In genomic region chr10:62506371-62506770, GRCh38 we compare ENCODE assay signal across 32 cellular contexts.
DNase-seq lines count a peak whose midpoint lies in the region; ATAC-seq and TF ChIP-seq lines count a peak whose summit lies in the region.
"Had no signal": no experiment of that assay in that cellular context is flagged by ENCODE, and none has a peak within 500 bp of the region (broad histone marks: within the 10 kb centered on the region; RNA-seq: fewer than 3 reads in every experiment).

No MANE protein-coding gene starts in this region.

- H3K27me3 ChIP-seq in HUES48 (ENCODE audit: control insufficient read depth, insufficient read depth, low read length): no peaks in the 10 kb centered on the region
- H3K27me3 ChIP-seq in SJCRH30: no peaks in the 10 kb centered on the region
- H3K27me3 ChIP-seq: right lobe of liver had no signal

- no peaks in the 10 kb centered on the region for H3K36me3 ChIP-seq in HUES48 (ENCODE audit: control insufficient read depth, insufficient read depth, low read length)
- no peaks in the 10 kb centered on the region for H3K36me3 ChIP-seq in SJCRH30
- H3K36me3 ChIP-seq: heart right ventricle, right lobe of liver had no signal

- CTCF ChIA-PET in WTC11 (lab: Charles Lee): no interaction called here

- peak; percentile 63 to 77 for DNase-seq in NOMO-1 (lab: John Stamatoyannopoulos, UW; ENCODE audit: unreplicated experiment in 2 of 2)
- DNase-seq in WTC11 (ENCODE audit: low spot score): no peak
- DNase-seq in naive B cell: peak; percentile 30
- DNase-seq in hypothalamus (lab: John Stamatoyannopoulos, UW): no peak
- DNase-seq in progenitor cell of endocrine pancreas (ENCODE audit: low spot score, unreplicated experiment): no peak
- DNase-seq in activated T-helper 1 cell treated with anti-CD3 and anti-CD28 coated beads, Interleukin-12 subunit alpha, Interleukin-12 subunit beta, Interleukin-2, Interleukin-4 antibody, amounts not matched to agents 30 ng/mL and 10 ng/mL and 1 ng/mL, durations not matched to agents 14 hours and 24 hours and 36 hours (ENCODE audit: low spot score): no peak
- no peak for DNase-seq in SJCRH30
- DNase-seq: activated CD4-positive, alpha-beta T cell treated with anti-CD3 and anti-CD28 coated beads for 1 hour; activated CD8-positive, alpha-beta T cell treated with anti-CD3 and anti-CD28 coated beads for 36 hours; activated effector memory CD4-positive, alpha-beta T cell treated with anti-CD3 and anti-CD28 coated beads, Interleukin-2, amount 50 U/mL, for 16 hours; activated naive CD8-positive, alpha-beta T cell treated with anti-CD3 and anti-CD28 coated beads, Interleukin-2, amount 10 ng/mL, durations not matched to agents 7 days and 5 days; activated T-cell treated with anti-CD3 and anti-CD28 coated beads for 4 hours; C1 segment of cervical spinal cord; caudate nucleus; cortex of kidney; DND-41; foreskin fibroblast; heart right ventricle; left colon; mammary epithelial cell; NCI-H1417; NCI-H2081; NCI-H446; NCI-H774; posterior cingulate gyrus; right lobe of liver; SHP77; stimulated activated CD4-positive, alpha-beta T cell treated with anti-CD3 and anti-CD28 coated beads, Interleukin-4, amount 100 ng/mL, for 1 hour; T-cell had no signal

- H3K4me3 ChIP-seq in HUES48 (ENCODE audit: low read depth, low read length): no peak overlapping the region
- H3K4me3 ChIP-seq in SJCRH30: no peak overlapping the region
- H3K4me3 ChIP-seq: heart right ventricle, right lobe of liver had no signal

- TF ChIP-seq CTCF in WTC11 (IDR thresholded peaks at IDR 0.05) (no peak), progenitor cell of endocrine pancreas (IDR thresholded peaks at IDR 0.05; ENCODE audit: unreplicated experiment) (no peak)

- ATAC-seq in WTC11: peak; percentile 46; the same call in 1 of the 2 replicates
- peak; percentile 90 to 98 for ATAC-seq in naive B cell (ENCODE audit: low read depth in 2 of 2)
- ATAC-seq: activated CD8-positive, alpha-beta T cell treated with anti-CD3 and anti-CD28 coated beads for 36 hours; esophagus mucosa; HCT116; heart right ventricle; left colon; right lobe of liver; T-cell had no signal

- POLR2A ChIA-PET in WTC11 (lab: Charles Lee): no interaction called here

- H3K27ac ChIP-seq in HUES48 (ENCODE audit: low read depth, low read length) (peak overlapping the region; percentile 36), SJCRH30 (no peak overlapping the region)
- H3K27ac ChIP-seq: heart right ventricle, right lobe of liver had no signal

- H3K4me1 Mint-ChIP-seq in WTC11: peaks cover 47% of the 10 kb centered on the region
- peaks cover 15 to 18% (median 17%) of the 10 kb centered on the region in 3 donors for H3K4me1 Mint-ChIP-seq in naive B cell
- peaks cover 8% of the 10 kb centered on the region for H3K4me1 Mint-ChIP-seq in progenitor cell of endocrine pancreas (ENCODE audit: low read depth)
- no peaks in the 10 kb centered on the region for H3K4me1 Mint-ChIP-seq in activated T-helper 1 cell treated with anti-CD3 and anti-CD28 coated beads, Interleukin-12 subunit alpha, Interleukin-12 subunit beta, Interleukin-2, Interleukin-4 antibody, amounts not matched to agents 30 ng/mL and 10 ng/mL and 1 ng/mL, durations not matched to agents 14 hours and 24 hours and 36 hours (ENCODE audit: low read depth)
- H3K4me1 Mint-ChIP-seq: T-cell had no signal

- H3K27ac Mint-ChIP-seq in WTC11 (no peak overlapping the region), naive B cell (peak overlapping the region in 5 of 6 donors; percentile 2 to 80 (median 18)), progenitor cell of endocrine pancreas (no peak overlapping the region)
- no peak overlapping the region for H3K27ac Mint-ChIP-seq in activated T-helper 1 cell treated with anti-CD3 and anti-CD28 coated beads, Interleukin-12 subunit alpha, Interleukin-12 subunit beta, Interleukin-2, Interleukin-4 antibody, amounts not matched to agents 30 ng/mL and 10 ng/mL and 1 ng/mL, durations not matched to agents 14 hours and 24 hours and 36 hours
- H3K27ac Mint-ChIP-seq: activated CD8-positive, alpha-beta T cell treated with anti-CD3 and anti-CD28 coated beads for 36 hours; activated naive CD8-positive, alpha-beta T cell treated with anti-CD3 and anti-CD28 coated beads, Interleukin-2, amount 10 ng/mL, durations not matched to agents 7 days and 5 days; T-cell had no signal

- H3K4me1 ChIP-seq in HUES48 (ENCODE audit: control insufficient read depth, insufficient read depth, low read length) (peaks cover 47% of the 10 kb centered on the region), SJCRH30 (no peaks in the 10 kb centered on the region)
- H3K4me1 ChIP-seq: right lobe of liver had no signal

- H3K9me3 Mint-ChIP-seq in WTC11 (no peaks in the 10 kb centered on the region), naive B cell (peaks cover 0 to 4% (median 0%) of the 10 kb centered on the region in 7 donors), progenitor cell of endocrine pancreas (ENCODE audit: low read depth) (no peaks in the 10 kb centered on the region)
- H3K9me3 Mint-ChIP-seq in activated T-helper 1 cell treated with anti-CD3 and anti-CD28 coated beads, Interleukin-12 subunit alpha, Interleukin-12 subunit beta, Interleukin-2, Interleukin-4 antibody, amounts not matched to agents 30 ng/mL and 10 ng/mL and 1 ng/mL, durations not matched to agents 14 hours and 24 hours and 36 hours: no peaks in the 10 kb centered on the region
- H3K9me3 Mint-ChIP-seq: activated CD8-positive, alpha-beta T cell treated with anti-CD3 and anti-CD28 coated beads for 36 hours; T-cell had no signal

- no peaks in the 10 kb centered on the region for H3K36me3 Mint-ChIP-seq in WTC11
- H3K36me3 Mint-ChIP-seq in naive B cell: no peaks in the 10 kb centered on the region
- H3K36me3 Mint-ChIP-seq in progenitor cell of endocrine pancreas (ENCODE audit: insufficient read depth): no peaks in the 10 kb centered on the region
- no peaks in the 10 kb centered on the region for H3K36me3 Mint-ChIP-seq in activated T-helper 1 cell treated with anti-CD3 and anti-CD28 coated beads, Interleukin-12 subunit alpha, Interleukin-12 subunit beta, Interleukin-2, Interleukin-4 antibody, amounts not matched to agents 30 ng/mL and 10 ng/mL and 1 ng/mL, durations not matched to agents 14 hours and 24 hours and 36 hours (ENCODE audit: low read depth)

- H3K9me3 ChIP-seq in HUES48 (ENCODE audit: control insufficient read depth, insufficient read depth, low read length): no peaks in the 10 kb centered on the region
- no peaks in the 10 kb centered on the region for H3K9me3 ChIP-seq in SJCRH30 (replicated peaks)
- H3K9me3 ChIP-seq: heart right ventricle, right lobe of liver had no signal

- H3K27me3 Mint-ChIP-seq in WTC11 (ENCODE audit: low read depth) (peaks cover 27% of the 10 kb centered on the region), naive B cell (peaks cover 0 to 4% (median 0%) of the 10 kb centered on the region in 3 donors), progenitor cell of endocrine pancreas (no peaks in the 10 kb centered on the region)
- H3K27me3 Mint-ChIP-seq in activated T-helper 1 cell treated with anti-CD3 and anti-CD28 coated beads, Interleukin-12 subunit alpha, Interleukin-12 subunit beta, Interleukin-2, Interleukin-4 antibody, amounts not matched to agents 30 ng/mL and 10 ng/mL and 1 ng/mL, durations not matched to agents 14 hours and 24 hours and 36 hours (ENCODE audit: insufficient read depth): peaks cover 5% of the 10 kb centered on the region
- H3K27me3 Mint-ChIP-seq: activated CD8-positive, alpha-beta T cell treated with anti-CD3 and anti-CD28 coated beads for 36 hours; activated naive CD8-positive, alpha-beta T cell treated with anti-CD3 and anti-CD28 coated beads, Interleukin-2, amount 10 ng/mL, durations not matched to agents 7 days and 5 days; T-cell had no signal

- H3K4me3 Mint-ChIP-seq in WTC11 (no peak overlapping the region), naive B cell (peak overlapping the region in 2 of 8 donors; percentile 22 to 65), progenitor cell of endocrine pancreas (ENCODE audit: low read depth) (no peak overlapping the region)
- no peak overlapping the region for H3K4me3 Mint-ChIP-seq in activated T-helper 1 cell treated with anti-CD3 and anti-CD28 coated beads, Interleukin-12 subunit alpha, Interleukin-12 subunit beta, Interleukin-2, Interleukin-4 antibody, amounts not matched to agents 30 ng/mL and 10 ng/mL and 1 ng/mL, durations not matched to agents 14 hours and 24 hours and 36 hours
- H3K4me3 Mint-ChIP-seq: activated CD8-positive, alpha-beta T cell treated with anti-CD3 and anti-CD28 coated beads for 36 hours; activated naive CD8-positive, alpha-beta T cell treated with anti-CD3 and anti-CD28 coated beads, Interleukin-2, amount 10 ng/mL, durations not matched to agents 7 days and 5 days; T-cell had no signal

- intact Hi-C loops in activated T-helper 1 cell treated with anti-CD3 and anti-CD28 coated beads, Interleukin-12 subunit alpha, Interleukin-12 subunit beta, Interleukin-2, Interleukin-4 antibody, amounts not matched to agents 30 ng/mL and 10 ng/mL and 1 ng/mL, durations not matched to agents 14 hours and 24 hours and 36 hours (cut with micrococcal nuclease): no loop called here

- H3K9ac ChIP-seq in HUES48 (ENCODE audit: low read depth, low read length): no peak overlapping the region

TF ChIP-seq in WTC11, 78 proteins besides CTCF, POLR2A, EP300 and RAD21 (continues in another document):
- TF ChIP-seq ATF1 (CRISPR knock-in tag; IDR thresholded peaks at IDR 0.05): no peak
- no peak for TF ChIP-seq ZNF671 (CRISPR knock-in tag; IDR thresholded peaks at IDR 0.05)
- TF ChIP-seq NR2C2 (CRISPR knock-in tag; IDR thresholded peaks at IDR 0.05): no peak
- no peak for TF ChIP-seq ZNF512 (CRISPR knock-in tag; IDR thresholded peaks at IDR 0.05; ENCODE audit: borderline replicate concordance)

Comparison
In these comparisons a context has a peak if more than half of its experiments do, and no peak if none do; other contexts are left out.
1. DNase-seq: peak in NOMO-1 (2 of 2) and naive B cell (single experiment); none in WTC11 (single experiment), hypothalamus (0 of 51), progenitor cell of endocrine pancreas (single experiment), activated T-helper 1 cell treated with anti-CD3 and anti-CD28 coated beads, Interleukin-12 subunit alpha, Interleukin-12 subunit beta, Interleukin-2, Interleukin-4 antibody, amounts not matched to agents 30 ng/mL and 10 ng/mL and 1 ng/mL, durations not matched to agents 14 hours and 24 hours and 36 hours (single experiment) and SJCRH30 (0 of 2).
2. H3K27ac Mint-ChIP-seq: peak in naive B cell (5 of 6); none in WTC11 (single experiment), progenitor cell of endocrine pancreas (single experiment) and activated T-helper 1 cell treated with anti-CD3 and anti-CD28 coated beads, Interleukin-12 subunit alpha, Interleukin-12 subunit beta, Interleukin-2, Interleukin-4 antibody, amounts not matched to agents 30 ng/mL and 10 ng/mL and 1 ng/mL, durations not matched to agents 14 hours and 24 hours and 36 hours (single experiment).